ENCODE assay signal across 11 cellular contexts in genomic region chr3:176953106-176954080, GRCh38.
DNase-seq lines count a peak whose midpoint lies in the region; ATAC-seq, FAIRE-seq and TF ChIP-seq lines count a peak whose summit lies in the region.
"Had no signal": no experiment of that assay in that cellular context is flagged by ENCODE, and none has a peak within 500 bp of the region (broad histone marks: within the 10 kb centered on the region; RNA-seq: fewer than 3 reads in every experiment).

No MANE protein-coding gene starts in this region.

- no peak for ATAC-seq in HepG2
- peak; percentile 92 for ATAC-seq in mucosa of descending colon
- no peak for ATAC-seq in GM19324 (IDR thresholded peaks at IDR 0.05; ENCODE audit: low FRiP score, unreplicated experiment)
- no peak for ATAC-seq in GM18520 (IDR thresholded peaks at IDR 0.05; ENCODE audit: unreplicated experiment)
- ATAC-seq: Panc1 had no signal

- no peak overlapping the region for H3K4me2 ChIP-seq in HepG2 (ENCODE audit: low read depth, low read length)

- in situ Hi-C loops in HepG2 (cut with HindIII; ENCODE audit: extremely low pct_ligation_motif_present, low pct_unique_long_range_greater_than_20kb), result no loop called here

- TF ChIP-seq EP300 in HepG2 (IDR thresholded peaks at IDR 0.05; ENCODE audit: low read depth in 2 of 2, low read length in 2 of 2) (no peak), HepG2 (CRISPR knock-in tag; IDR thresholded peaks at IDR 0.05; ENCODE audit: borderline replicate concordance) (no peak)

- no TSS peak for BruUV-seq in HepG2 (replicated peaks; lab: Mats Ljungman, UMichigan)

- no peaks in the 10 kb centered on the region for H3K9me3 ChIP-seq in liver (ENCODE audit: control insufficient read depth in 4 of 4, low read length in 3 of 4)
- H3K9me3 ChIP-seq in HepG2 (ENCODE audit: low read length), result no peaks in the 10 kb centered on the region
- H3K9me3 ChIP-seq in mucosa of descending colon, result no peaks in the 10 kb centered on the region

- H3K4me3 ChIP-seq in liver (ENCODE audit: low read depth in 1 of 3, low read length in 3 of 3), result no peak overlapping the region
- no peak overlapping the region for H3K4me3 ChIP-seq in HepG2 (replicated peaks in 1 of 3; ENCODE audit: insufficient read depth in 1 of 3, low read depth in 2 of 3, low read length in 3 of 3)
- H3K4me3 ChIP-seq in mucosa of descending colon, result no peak overlapping the region

- CTCF ChIA-PET in HepG2 (lab: Yijun Ruan, JAX; ENCODE audit: low intra/inter-chr PET ratio, low total read pairs), result no interaction called here

- no peaks in the 10 kb centered on the region for H3K27me3 ChIP-seq in liver (ENCODE audit: control insufficient read depth in 4 of 4, insufficient read depth in 4 of 4, low read length in 3 of 4)
- no peaks in the 10 kb centered on the region for H3K27me3 ChIP-seq in HepG2 (ENCODE audit: control insufficient read depth in 1 of 2, insufficient read depth in 2 of 2, low read length in 2 of 2)

- H4K20me1 ChIP-seq in HepG2 (ENCODE audit: insufficient read depth, low read length), result no peaks in the 10 kb centered on the region

- peak overlapping the region in 1 of 2 donors; percentile 32 for H3K27ac ChIP-seq in liver (ENCODE audit: low read depth in 1 of 2, low read length in 2 of 2)
- no peak overlapping the region for H3K27ac ChIP-seq in HepG2 (ENCODE audit: extremely low read length, insufficient read depth, low read length)

- 39% methylated on average over 7 of the region's 7 CpGs for WGBS in liver
- 13% methylated on average over 7 of the region's 7 CpGs for WGBS in HepG2 (ENCODE audit: low lambda C conversion rate)

- H3K9ac ChIP-seq in liver (ENCODE audit: low read depth in 1 of 2, low read length in 2 of 2) (no peak overlapping the region), HepG2 (ENCODE audit: insufficient read depth, low read depth, low read length) (no peak overlapping the region)

- TF ChIP-seq CTCF in liver (IDR thresholded peaks at IDR 0.05; ENCODE audit: low read depth, low read length, missing input control) (no peak), HepG2 (CRISPR knock-in tag; IDR thresholded peaks at IDR 0.05) (no peak), mucosa of descending colon (IDR thresholded peaks at IDR 0.05) (no peak)

- TF ChIP-seq RAD21 in liver (IDR thresholded peaks at IDR 0.05), result peak; percentile 61 to 65
- TF ChIP-seq RAD21 in HepG2 (CRISPR knock-in tag; IDR thresholded peaks at IDR 0.05), result no peak

- POLR2A ChIA-PET in HepG2 (lab: Yijun Ruan, JAX), result no interaction called here

- intact Hi-C loops in HepG2 (cut with micrococcal nuclease; ENCODE audit: unreplicated experiment), result no loop called here
- intact Hi-C loops in mucosa of descending colon (cut with DNase I, micrococcal nuclease), result no loop called here

- no peak overlapping the region for H2AFZ ChIP-seq in HepG2 (ENCODE audit: low read length)

- DNase-seq in HepG2 (ENCODE audit: low spot score) (no peak), mucosa of descending colon (peak; percentile 62 to 80 (median 66)), CD1c-positive myeloid dendritic cell (ENCODE audit: extremely low spot score) (no peak), SK-N-DZ (ENCODE audit: low spot score) (no peak)
- DNase-seq: activated CD4-positive, alpha-beta T cell treated with anti-CD3 and anti-CD28 coated beads for 1 hour; activated naive CD4-positive, alpha-beta T cell treated with Interleukin-2 at 50 U/mL for 16 hours had no signal

- FAIRE-seq in HepG2 (lab: Jason Lieb, UNC), result no peak
- FAIRE-seq in endometrium (lab: Jason Lieb, UNC), result peak; percentile 97

- no peaks in the 10 kb centered on the region for H3K79me2 ChIP-seq in HepG2 (ENCODE audit: insufficient read depth, low read length)

- TF ChIP-seq POLR2A in HepG2 (IDR thresholded peaks at IDR 0.05; ENCODE audit: insufficient read depth in 1 of 2, low read depth in 2 of 2, low read length in 2 of 2), result no peak

- H3K4me1 ChIP-seq in liver (ENCODE audit: control insufficient read depth in 4 of 4, insufficient read depth in 4 of 4, low read length in 3 of 4) (peaks cover 0 to 14% (median 11%) of the 10 kb centered on the region in 4 donors), HepG2 (ENCODE audit: insufficient read depth, low read length) (no peaks in the 10 kb centered on the region), mucosa of descending colon (ENCODE audit: low read depth) (peaks cover under 1% of the 10 kb centered on the region)

- H3K36me3 ChIP-seq in liver (ENCODE audit: control insufficient read depth in 4 of 4, insufficient read depth in 3 of 4, low read depth in 1 of 4, low read length in 3 of 4), result no peaks in the 10 kb centered on the region
- H3K36me3 ChIP-seq in HepG2 (replicated peaks in 1 of 2; ENCODE audit: control insufficient read depth in 1 of 2, insufficient read depth in 2 of 2, low read length in 2 of 2), result no peaks in the 10 kb centered on the region
- H3K36me3 ChIP-seq in mucosa of descending colon (ENCODE audit: low read depth), result no peaks in the 10 kb centered on the region

TF ChIP-seq in liver, 16 proteins besides CTCF, POLR2A, EP300 and RAD21 (continues in another document):
- TF ChIP-seq HNF4G (IDR thresholded peaks at IDR 0.05) (peak; percentile 63), NR2F2 (IDR thresholded peaks at IDR 0.05) (peak; percentile 90), FOXA1 (IDR thresholded peaks at IDR 0.05) (peak; percentile 95), YY1 (IDR thresholded peaks at IDR 0.05) (peak; percentile 82), FOXA2 (IDR thresholded peaks at IDR 0.05) (peak; percentile 93), ZBTB33 (IDR thresholded peaks at IDR 0.05) (peak; percentile 61), SP1 (IDR thresholded peaks at IDR 0.05) (peak; percentile 80), MAX (IDR thresholded peaks at IDR 0.05) (peak; percentile 62), EGR1 (IDR thresholded peaks at IDR 0.05; ENCODE audit: low read depth in 2 of 2) (peak in 1 of 2 donors; percentile 39), TAF1 (conservative IDR thresholded peaks at IDR 0.05) (no peak)

TF ChIP-seq in HepG2, 621 proteins besides CTCF, POLR2A, EP300 and RAD21:
- TF ChIP-seq PLSCR1 (CRISPR knock-in tag; IDR thresholded peaks at IDR 0.05; ENCODE audit: borderline replicate concordance) (no peak), NR3C1 (CRISPR knock-in tag; IDR thresholded peaks at IDR 0.05) (no peak), HES4 (CRISPR knock-in tag; IDR thresholded peaks at IDR 0.05; ENCODE audit: borderline replicate concordance) (no peak), SP5 (CRISPR knock-in tag; IDR thresholded peaks at IDR 0.05; ENCODE audit: borderline replicate concordance, low read depth) (no peak), BHLHE40 (IDR thresholded peaks at IDR 0.05; ENCODE audit: low read length) (no peak), TRAFD1 (CRISPR knock-in tag; IDR thresholded peaks at IDR 0.05; ENCODE audit: borderline replicate concordance) (no peak)
- TF ChIP-seq, protein P1, sequence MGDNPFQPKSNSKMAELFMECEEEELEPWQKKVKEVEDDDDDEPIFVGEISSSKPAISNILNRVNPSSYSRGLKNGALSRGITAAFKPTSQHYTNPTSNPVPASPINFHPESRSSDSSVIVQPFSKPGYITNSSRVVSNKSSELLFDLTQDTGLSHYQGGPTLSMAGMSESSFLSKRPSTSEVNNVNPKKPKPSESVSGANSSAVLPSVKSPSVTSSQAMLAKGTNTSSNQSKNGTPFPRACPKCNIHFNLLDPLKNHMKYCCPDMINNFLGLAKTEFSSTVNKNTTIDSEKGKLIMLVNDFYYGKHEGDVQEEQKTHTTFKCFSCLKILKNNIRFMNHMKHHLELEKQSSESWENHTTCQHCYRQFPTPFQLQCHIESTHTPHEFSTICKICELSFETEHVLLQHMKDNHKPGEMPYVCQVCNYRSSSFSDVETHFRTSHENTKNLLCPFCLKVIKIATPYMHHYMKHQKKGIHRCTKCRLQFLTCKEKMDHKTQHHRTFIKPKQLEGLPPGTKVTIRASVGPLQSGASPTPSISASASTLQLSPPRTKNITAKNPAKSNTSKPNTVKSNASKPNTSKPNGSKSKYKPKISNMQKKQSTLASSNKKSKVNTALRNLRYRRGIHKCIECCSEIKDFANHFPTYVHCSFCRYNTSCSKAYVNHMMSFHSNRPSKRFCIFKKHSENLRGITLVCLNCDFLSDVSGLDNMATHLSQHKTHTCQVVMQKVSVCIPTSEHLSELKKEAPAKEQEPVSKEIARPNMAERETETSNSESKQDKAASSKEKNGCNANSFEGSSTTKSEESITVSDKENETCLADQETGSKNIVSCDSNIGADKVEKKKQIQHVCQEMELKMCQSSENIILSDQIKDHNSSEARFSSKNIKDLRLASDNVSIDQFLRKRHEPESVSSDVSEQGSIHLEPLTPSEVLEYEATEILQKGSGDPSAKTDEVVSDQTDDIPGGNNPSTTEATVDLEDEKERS (CRISPR knock-in tag; IDR thresholded peaks at IDR 0.05), result no peak

Comparison
In these comparisons a context has a peak if more than half of its experiments do, and no peak if none do; other contexts are left out.
1. DNase-seq: peak in mucosa of descending colon (3 of 3); none in HepG2 (single experiment), CD1c-positive myeloid dendritic cell (single experiment) and SK-N-DZ (single experiment).